Comparison of ENCODE assay signal across 22 cellular contexts in the genomic region with DNA sequence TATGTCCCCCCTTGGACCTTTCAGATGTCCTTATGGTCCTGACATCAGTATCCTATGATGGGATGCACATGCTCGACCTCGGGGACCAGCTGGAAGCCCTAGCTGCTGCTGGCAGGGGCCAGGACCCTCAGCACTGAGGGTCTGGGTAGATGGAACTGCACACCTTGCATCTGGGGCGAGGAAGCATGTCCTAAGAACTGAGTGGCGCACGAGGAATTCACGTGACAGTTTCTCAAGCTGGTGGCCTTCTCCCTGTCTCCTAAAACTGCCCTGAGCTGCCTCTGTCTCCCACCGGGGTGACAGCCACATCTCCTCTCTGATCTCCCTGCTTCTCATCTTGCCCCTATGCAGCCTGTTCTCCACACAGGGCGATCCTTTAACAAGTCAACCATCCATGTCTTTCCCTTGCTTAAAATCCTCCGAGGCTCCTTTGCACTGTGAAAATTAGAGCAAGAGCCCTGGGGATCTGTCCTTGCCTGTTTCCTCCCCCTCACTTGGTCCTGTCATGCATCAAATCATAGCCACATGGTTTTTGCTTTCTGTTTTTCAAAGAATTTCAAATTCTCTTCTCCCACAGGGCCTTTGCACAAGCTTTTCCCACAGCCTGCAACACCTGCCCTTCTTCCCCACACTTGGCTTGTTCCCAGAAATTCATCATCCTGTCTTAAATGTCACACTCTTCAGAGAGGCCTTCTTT.
"Had no signal": no experiment of that assay in that cellular context is flagged by ENCODE, and none has a peak within 500 bp of the region (broad histone marks: within the 10 kb centered on the region; RNA-seq: fewer than 3 reads in every experiment).

No MANE protein-coding gene starts in this region.

- H3K9me3 Mint-ChIP-seq: activated T-cell treated with anti-CD3 and anti-CD28 coated beads, Interleukin-2, amount 50 U/mL, for 4 hours; activated T-helper 17 cell treated with anti-CD3 and anti-CD28 coated beads, Interleukin-2, amount 50 U/mL, for 72 hours; mesothelial cell of epicardium; naive B cell; neural progenitor cell had no signal

- ATAC-seq: activated T-cell treated with anti-CD3 and anti-CD28 coated beads, Interleukin-2, amount 50 U/mL, for 4 hours; activated T-helper 17 cell treated with anti-CD3 and anti-CD28 coated beads, Interleukin-2, amount 50 U/mL, for 72 hours; psoas muscle had no signal

- H3K27me3 Mint-ChIP-seq: activated T-helper 17 cell treated with anti-CD3 and anti-CD28 coated beads, Interleukin-2, amount 50 U/mL, for 72 hours; naive B cell had no signal

- H3K27ac ChIP-seq: brain microvascular endothelial cell, esophagus squamous epithelium, neural progenitor cell, parathyroid adenoma, psoas muscle, spleen, tibial nerve, VCaP had no signal

- H3K36me3 Mint-ChIP-seq: mesothelial cell of epicardium, naive B cell had no signal

- H3K4me1 ChIP-seq: neural progenitor cell had no signal

- H3K4me3 ChIP-seq: esophagus squamous epithelium, neural progenitor cell, psoas muscle, spleen, tibial nerve had no signal

- H3K36me3 ChIP-seq: brain microvascular endothelial cell, esophagus squamous epithelium, neural progenitor cell, spleen, tibial nerve had no signal

- DNase-seq: activated CD4-positive, alpha-beta T cell treated with anti-CD3 and anti-CD28 coated beads for 48 hours; activated CD4-positive, alpha-beta T cell treated with anti-CD3 and anti-CD28 coated beads, Interleukin-2, amount 50 U/mL, for 48 hours; activated gamma-delta T cell treated with Interleukin-2 at 50 U/mL for 16 hours; activated naive CD4-positive, alpha-beta T cell treated with anti-CD3 and anti-CD28 coated beads, Interleukin-2, amount 50 U/mL, for 16 hours; activated T-cell treated with anti-CD3 and anti-CD28 coated beads, Interleukin-2, amount 50 U/mL, for 4 hours; amniotic stem cell; brain microvascular endothelial cell; caudate nucleus; esophagus squamous epithelium; foreskin melanocyte; naive B cell; occipital lobe; psoas muscle; spleen; stimulated activated naive CD4-positive, alpha-beta T cell treated with Interleukin-2 at 50 U/mL for 16 hours; T-helper 9 cell had no signal

- H3K27ac Mint-ChIP-seq: activated T-helper 17 cell treated with anti-CD3 and anti-CD28 coated beads, Interleukin-2, amount 50 U/mL, for 72 hours; mesothelial cell of epicardium; naive B cell; neural progenitor cell had no signal

- H3K4me3 Mint-ChIP-seq: activated T-cell treated with anti-CD3 and anti-CD28 coated beads, Interleukin-2, amount 50 U/mL, for 4 hours; activated T-helper 17 cell treated with anti-CD3 and anti-CD28 coated beads, Interleukin-2, amount 50 U/mL, for 72 hours; mesothelial cell of epicardium; naive B cell; neural progenitor cell had no signal

- H3K9me3 ChIP-seq: esophagus squamous epithelium, psoas muscle, spleen, tibial nerve had no signal

- H3K4me1 Mint-ChIP-seq: naive B cell had no signal
